ENCODE assay signal across 1 cellular context in genomic region chr2:97590515-97591394, GRCh38.
TF ChIP-seq lines count a peak whose summit lies in the region.

No MANE protein-coding gene starts in this region.

TF ChIP-seq in HepG2, 621 proteins besides CTCF, POLR2A, EP300 and RAD21 (continued from another document):
- 0 out of 2 replicates have a peak, but pooled peaks have one; percentile 31 for TF ChIP-seq ZGPAT (CRISPR knock-in tag; IDR thresholded peaks at IDR 0.05)
- TF ChIP-seq GABPB1 (CRISPR knock-in tag; IDR thresholded peaks at IDR 0.05): peak; percentile 58; the same call in 1 of the 2 replicates
- TF ChIP-seq ZNF12 (CRISPR knock-in tag; IDR thresholded peaks at IDR 0.05): 0 out of 2 replicates have a peak, but pooled peaks have one; percentile 17
- TF ChIP-seq TAF1 (CRISPR knock-in tag; IDR thresholded peaks at IDR 0.05): peak; percentile 41; the same call in 1 of the 2 replicates
- TF ChIP-seq ZBTB7A (CRISPR knock-in tag; IDR thresholded peaks at IDR 0.05): peak; percentile 51; the same call in 1 of the 2 replicates
- 0 out of 2 replicates have a peak, but pooled peaks have one; percentile 22 for TF ChIP-seq HNRNPL (IDR thresholded peaks at IDR 0.05; ENCODE audit: low read depth, low read length)
- peak; percentile 71 for TF ChIP-seq GATAD2A (CRISPR knock-in tag; IDR thresholded peaks at IDR 0.05)
- 0 out of 2 replicates have a peak, but pooled peaks have one; percentile 11 for TF ChIP-seq ZNF776 (CRISPR knock-in tag; IDR thresholded peaks at IDR 0.05)
- 0 out of 2 replicates have a peak, but pooled peaks have one; percentile 38 for TF ChIP-seq HIC2 (CRISPR knock-in tag; IDR thresholded peaks at IDR 0.05; ENCODE audit: low read depth)
- TF ChIP-seq ZNF563 (CRISPR knock-in tag; IDR thresholded peaks at IDR 0.05): peak; percentile 24; the same call in 1 of the 2 replicates
- TF ChIP-seq NRL (CRISPR knock-in tag; IDR thresholded peaks at IDR 0.05; ENCODE audit: borderline replicate concordance): 0 out of 2 replicates have a peak, but pooled peaks have one; percentile 51
